Comparison of ENCODE assay signal across 21 cellular contexts in genomic region chr2:1645761-1646476, GRCh38.
A peak's percentile ranks its signal among the peaks of the same experiment; 100 is the strongest.
DNase-seq lines count a peak whose midpoint lies in the region; ATAC-seq, FAIRE-seq and TF ChIP-seq lines count a peak whose summit lies in the region.
"Had no signal": no experiment of that assay in that cellular context is flagged by ENCODE, and none has a peak within 500 bp of the region (broad histone marks: within the 10 kb centered on the region; RNA-seq: fewer than 3 reads in every experiment).

No MANE protein-coding gene starts in this region.

- H3K9me3 Mint-ChIP-seq in GM23338 (no peaks in the 10 kb centered on the region), astrocyte (ENCODE audit: unreplicated experiment) (peaks cover 5% of the 10 kb centered on the region)
- H3K9me3 Mint-ChIP-seq: activated B cell treated with CpG ODN at 0.5 μM for 24 hours; activated T-helper 17 cell treated with anti-CD3 and anti-CD28 coated beads, Interleukin-2, amount 50 U/mL, for 72 hours; HFFc6; neural crest cell; T-helper 2 cell treated with Interferon-gamma antibody and Interleukin-4, amounts not matched to agents 5 μg/mL and 100 μg/mL, for 36 hours had no signal

- H3K4me3 ChIP-seq in GM23338 (no peak overlapping the region), astrocyte (ENCODE audit: insufficient read depth, low read depth, low read length) (no peak overlapping the region), left lung (no peak overlapping the region), spleen (no peak overlapping the region)
- H3K4me3 ChIP-seq: heart right ventricle, SJCRH30 had no signal

- ATAC-seq in GM23338 (no peak; the same call in 1 of the 3 replicates), left lung (no peak), GM19324 (IDR thresholded peaks at IDR 0.05; ENCODE audit: low FRiP score, unreplicated experiment) (no peak)
- ATAC-seq: activated CD8-positive, alpha-beta T cell treated with anti-CD3 and anti-CD28 coated beads, Interleukin-2, amount 10 ng/mL, durations not matched to agents 7 days and 5 days; activated T-helper 17 cell treated with anti-CD3 and anti-CD28 coated beads, Interleukin-2, amount 50 U/mL, for 72 hours; stimulated activated naive CD8-positive, alpha-beta T cell treated with anti-CD3 and anti-CD28 coated beads, Interleukin-15, Interleukin-2, amounts not matched to agents 100 U/mL and 50 U/mL, for 24 hours had no signal

- no peaks in the 10 kb centered on the region for H3K4me1 ChIP-seq in GM23338 (ENCODE audit: insufficient read depth)
- H3K4me1 ChIP-seq in astrocyte (ENCODE audit: insufficient read depth, low read length), result peaks cover 12% of the 10 kb centered on the region
- no peaks in the 10 kb centered on the region for H3K4me1 ChIP-seq in left lung
- peaks cover 0 to 6% (median 0%) of the 10 kb centered on the region in 6 donors for H3K4me1 ChIP-seq in spleen
- H3K4me1 ChIP-seq: SJCRH30 had no signal

- DNase-seq in GM23338 (ENCODE audit: low spot score) (no peak), astrocyte (ENCODE audit: low read depth) (no peak), left lung (peak; percentile 21 to 62), spleen (peak; percentile 70), NCI-H524 treated with DMSO at 0.1 percent for 48 hours (lab: John Stamatoyannopoulos, UW) (no peak), DMS79 (lab: John Stamatoyannopoulos, UW) (no peak), SW 1271 (lab: John Stamatoyannopoulos, UW) (no peak)
- DNase-seq: activated B cell treated with CpG ODN at 0.5 μM for 24 hours; activated CD8-positive, alpha-beta T cell treated with anti-CD3 and anti-CD28 coated beads, Interleukin-2, amount 10 ng/mL, durations not matched to agents 7 days and 5 days; AML-193; heart right ventricle; HFFc6; NCI-H1105 treated with DMSO at 0.1 percent for 48 hours; NCI-H69; SJCRH30; stimulated activated naive CD8-positive, alpha-beta T cell treated with anti-CD3 and anti-CD28 coated beads, Interleukin-15, Interleukin-2, amounts not matched to agents 100 U/mL and 50 U/mL, for 24 hours had no signal

- H3K79me2 ChIP-seq in GM23338 (replicated peaks; ENCODE audit: insufficient read depth), result peaks cover 7% of the 10 kb centered on the region
- H3K79me2 ChIP-seq in astrocyte (ENCODE audit: insufficient read depth, low read length), result peaks cover 64% of the 10 kb centered on the region

- no peaks in the 10 kb centered on the region for H4K20me1 ChIP-seq in GM23338 (replicated peaks; ENCODE audit: insufficient read depth)
- peaks cover 26% of the 10 kb centered on the region for H4K20me1 ChIP-seq in astrocyte (ENCODE audit: insufficient read depth, low read length)

- H2AFZ ChIP-seq in GM23338 (no peak overlapping the region), astrocyte (ENCODE audit: low read depth, low read length) (no peak overlapping the region)

- no peak for TF ChIP-seq POLR2A in spleen (IDR thresholded peaks at IDR 0.05)

- H3K4me1 Mint-ChIP-seq in GM23338 (peaks cover 25% of the 10 kb centered on the region), astrocyte (ENCODE audit: low read depth, unreplicated experiment) (peaks cover 14% of the 10 kb centered on the region)
- H3K4me1 Mint-ChIP-seq: activated B cell treated with CpG ODN at 0.5 μM for 24 hours; activated T-helper 17 cell treated with anti-CD3 and anti-CD28 coated beads, Interleukin-2, amount 50 U/mL, for 72 hours; central memory CD8-positive, alpha-beta T cell had no signal

- H3K27me3 Mint-ChIP-seq in GM23338 (ENCODE audit: insufficient read depth, low read depth, poor library complexity), result peaks cover 2% of the 10 kb centered on the region
- no peaks in the 10 kb centered on the region for H3K27me3 Mint-ChIP-seq in astrocyte (ENCODE audit: low read depth, unreplicated experiment)
- H3K27me3 Mint-ChIP-seq: activated B cell treated with CpG ODN at 0.5 μM for 24 hours; central memory CD8-positive, alpha-beta T cell had no signal

- no peaks in the 10 kb centered on the region for H3K27me3 ChIP-seq in GM23338 (ENCODE audit: insufficient read depth)
- H3K27me3 ChIP-seq in astrocyte (ENCODE audit: insufficient read depth, low read length), result no peaks in the 10 kb centered on the region
- H3K27me3 ChIP-seq in left lung, result no peaks in the 10 kb centered on the region
- H3K27me3 ChIP-seq in spleen (replicated peaks in 1 of 7), result no peaks in the 10 kb centered on the region
- H3K27me3 ChIP-seq: heart right ventricle, SJCRH30 had no signal

- H3K9me3 ChIP-seq in astrocyte (ENCODE audit: insufficient read depth, low read depth, low read length), result no peaks in the 10 kb centered on the region
- H3K9me3 ChIP-seq in left lung, result peaks cover 0 to 4% of the 10 kb centered on the region in 2 donors
- peaks cover 0 to 5% (median 0%) of the 10 kb centered on the region in 8 donors for H3K9me3 ChIP-seq in spleen
- H3K9me3 ChIP-seq: heart right ventricle, SJCRH30 had no signal

- H3K4me3 Mint-ChIP-seq in GM23338 (no peak overlapping the region), astrocyte (ENCODE audit: unreplicated experiment) (no peak overlapping the region)
- H3K4me3 Mint-ChIP-seq: activated B cell treated with CpG ODN at 0.5 μM for 24 hours; activated CD8-positive, alpha-beta T cell treated with anti-CD3 and anti-CD28 coated beads, Interleukin-2, amount 10 ng/mL, durations not matched to agents 7 days and 5 days; activated T-helper 17 cell treated with anti-CD3 and anti-CD28 coated beads, Interleukin-2, amount 50 U/mL, for 72 hours; central memory CD8-positive, alpha-beta T cell; HFFc6; neural crest cell; T-helper 2 cell treated with Interferon-gamma antibody and Interleukin-4, amounts not matched to agents 5 μg/mL and 100 μg/mL, for 36 hours had no signal

- H3K36me3 Mint-ChIP-seq in GM23338 (ENCODE audit: low read depth) (peaks cover 64% of the 10 kb centered on the region), astrocyte (ENCODE audit: low read depth, unreplicated experiment) (peaks cover 27% of the 10 kb centered on the region)

- H3K27ac ChIP-seq in GM23338 (ENCODE audit: low read depth), result peak overlapping the region; percentile 58; the same call in 1 of the 2 replicates
- no peak overlapping the region for H3K27ac ChIP-seq in astrocyte (ENCODE audit: low read depth, low read length)
- H3K27ac ChIP-seq in left lung, result no peak overlapping the region
- no peak overlapping the region for H3K27ac ChIP-seq in spleen
- H3K27ac ChIP-seq: SJCRH30 had no signal

- WGBS in spleen, 5 donors, result 78 to 88% (median 84%) methylated on average over 17 to 19 of the region's 19 CpGs

- H3K27ac Mint-ChIP-seq in GM23338 (no peak overlapping the region), astrocyte (ENCODE audit: unreplicated experiment) (peak overlapping the region; percentile 5)
- H3K27ac Mint-ChIP-seq: activated B cell treated with CpG ODN at 0.5 μM for 24 hours; activated CD8-positive, alpha-beta T cell treated with anti-CD3 and anti-CD28 coated beads, Interleukin-2, amount 10 ng/mL, durations not matched to agents 7 days and 5 days; activated T-helper 17 cell treated with anti-CD3 and anti-CD28 coated beads, Interleukin-2, amount 50 U/mL, for 72 hours; HFFc6; T-helper 2 cell treated with Interferon-gamma antibody and Interleukin-4, amounts not matched to agents 5 μg/mL and 100 μg/mL, for 36 hours had no signal

- H3K4me2 ChIP-seq in GM23338 (no peak overlapping the region), astrocyte (ENCODE audit: low read length) (no peak overlapping the region)

- H3K36me3 ChIP-seq in GM23338 (ENCODE audit: insufficient read depth) (peaks cover 21% of the 10 kb centered on the region), astrocyte (ENCODE audit: insufficient read depth, low read length) (peaks cover 40% of the 10 kb centered on the region), left lung (peaks cover 0 to 32% of the 10 kb centered on the region in 2 donors), spleen (peaks cover 0 to 49% (median 3%) of the 10 kb centered on the region in 6 donors)

- intact Hi-C loops in left lung (cut with DNase I) (no loop called here), spleen (cut with DNase I; ENCODE audit: low total_unique reads) (no loop called here)

- H3K9me2 ChIP-seq in GM23338 (ENCODE audit: insufficient read depth), result no peaks in the 10 kb centered on the region

- H3K9ac ChIP-seq in astrocyte (ENCODE audit: low read length), result no peak overlapping the region

- H3F3A ChIP-seq in GM23338 (replicated peaks; ENCODE audit: low read depth), result no peaks in the 10 kb centered on the region

- no peak for TF ChIP-seq CTCF in GM23338 (conservative IDR thresholded peaks at IDR 0.05; ENCODE audit: low read depth in 2 of 2)
- TF ChIP-seq CTCF in astrocyte (IDR thresholded peaks at IDR 0.05; ENCODE audit: insufficient read depth, low read depth, low read length), result no peak
- no peak for TF ChIP-seq CTCF in left lung (IDR thresholded peaks at IDR 0.05)
- no peak for TF ChIP-seq CTCF in spleen (IDR thresholded peaks at IDR 0.05 in 8 of 11, conservative IDR thresholded peaks at IDR 0.05 in 3 of 11)

- FAIRE-seq in astrocyte (lab: Jason Lieb, UNC), result no peak

TF ChIP-seq in GM23338, 12 proteins besides CTCF, POLR2A, EP300 and RAD21 (continues in another document):
- TF ChIP-seq EZH2phosphoT487 (IDR thresholded peaks at IDR 0.05; ENCODE audit: unreplicated experiment) (no peak), POLR2AphosphoS5 (IDR thresholded peaks at IDR 0.05; ENCODE audit: low read depth) (no peak), JUNB (IDR thresholded peaks at IDR 0.05; ENCODE audit: unreplicated experiment) (no peak), NANOG (IDR thresholded peaks at IDR 0.05; ENCODE audit: borderline replicate concordance) (no peak), STAT1 (IDR thresholded peaks at IDR 0.05; ENCODE audit: unreplicated experiment) (no peak)

Comparison
In these comparisons a context has a peak if more than half of its experiments do, and no peak if none do; other contexts are left out.
1. DNase-seq: peak in left lung (2 of 2) and spleen (single experiment); none in GM23338 (single experiment), astrocyte (single experiment), NCI-H524 treated with DMSO at 0.1 percent for 48 hours (single experiment), DMS79 (single experiment) and SW 1271 (0 of 2).